In the genomic region with DNA sequence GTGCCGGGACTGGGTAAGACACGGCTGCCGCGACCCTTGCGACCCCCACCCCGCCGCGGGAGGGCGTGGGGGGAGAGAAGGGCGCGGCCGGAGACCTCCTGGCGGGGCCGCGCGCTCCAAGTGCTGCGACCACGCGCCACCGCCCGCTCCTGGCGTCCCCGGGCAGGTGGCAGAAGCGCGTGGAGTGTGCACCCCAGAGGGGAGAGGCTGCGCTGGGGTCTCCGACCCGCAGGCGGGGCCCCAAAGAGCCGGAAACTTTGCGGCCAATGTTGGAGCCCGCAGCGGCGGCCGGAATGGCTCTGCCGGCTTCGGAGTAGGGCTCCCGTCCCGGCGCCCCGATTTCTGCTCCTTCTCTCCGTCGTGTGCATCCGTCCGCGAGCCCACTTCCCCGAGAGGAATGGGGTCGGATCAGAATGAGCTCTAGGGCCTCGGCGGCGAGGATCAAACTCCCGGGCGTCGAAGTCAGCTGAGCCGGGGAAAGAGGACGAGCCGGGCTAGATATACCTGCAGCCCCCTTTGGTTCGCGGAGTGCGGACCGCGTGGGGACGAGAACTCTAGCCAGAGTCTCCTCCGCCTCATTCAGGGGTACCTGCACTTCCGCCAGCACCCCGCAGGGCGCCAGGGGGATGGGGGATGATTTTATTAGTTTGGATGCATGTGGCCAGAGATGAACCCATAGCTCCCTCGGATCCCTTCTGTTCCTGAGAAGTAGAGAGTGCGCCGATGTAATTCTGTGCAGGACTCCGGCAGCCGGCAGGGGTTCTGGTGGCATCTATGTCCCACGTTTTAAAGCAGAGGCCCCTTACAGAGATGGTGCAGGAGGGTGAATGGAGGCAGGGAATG, we compare ENCODE assay signal across 8 cellular contexts. TPM values are rescaled to one million over a fixed set of nuclear protein-coding genes. Genes with fewer than 3 reads are reported as not detected.
DNase-seq lines count a peak whose midpoint lies in the region; ATAC-seq and TF ChIP-seq lines count a peak whose summit lies in the region.

No MANE protein-coding gene starts in this region.

- DNase-seq in GM10248 (ENCODE audit: extremely low spot score) (peak; percentile 40), NT2/D1 (ENCODE audit: low read depth, low spot score) (no peak), dorsolateral prefrontal cortex (peak in 1 of 10 donors; percentile 3), neural crest cell (ENCODE audit: low read depth, low spot score) (no peak), NCI-H2227 (lab: John Stamatoyannopoulos, UW; ENCODE audit: unreplicated experiment) (no peak)

- peaks cover 11% of the 10 kb centered on the region for H3K4me1 ChIP-seq in NT2/D1 (ENCODE audit: insufficient read depth, insufficient read length)

- no peak for ATAC-seq in HG03139 (IDR thresholded peaks at IDR 0.05; ENCODE audit: unreplicated experiment)
- ATAC-seq in GM18861 (IDR thresholded peaks at IDR 0.05; ENCODE audit: unreplicated experiment), result no peak
- ATAC-seq in HG03378 (IDR thresholded peaks at IDR 0.05; ENCODE audit: unreplicated experiment), result no peak

- peak overlapping the region in 29 of 59 donors; percentile 4 to 68 (median 36) for H3K27ac ChIP-seq in dorsolateral prefrontal cortex

- CTCF ChIA-PET in GM10248 (lab: Yijun Ruan, JAX), result interaction anchor here (0.8 to 2.7 kb wide), 8 partner anchors 12 to 333 kb away, joined by 3 to 13 read pairs (median 6); a partner anchor contains a TSS

- peak overlapping the region; percentile 44 for H3K4me3 ChIP-seq in NT2/D1 (ENCODE audit: insufficient read length, low read depth)
- H3K4me3 ChIP-seq in dorsolateral prefrontal cortex, result peak overlapping the region; percentile 32 to 73 (median 62)

- H3K4me1 Mint-ChIP-seq in neural crest cell, result peaks cover 12% of the 10 kb centered on the region

- no peaks in the 10 kb centered on the region for H3K36me3 ChIP-seq in NT2/D1 (ENCODE audit: insufficient read depth, insufficient read length, low read length)

- intact Hi-C loops in dorsolateral prefrontal cortex (cut with DNase I), result loop anchor here (2.0 to 10.0 kb wide), 6 partner anchors 15 to 278 kb away; no protein-coding TSS in a partner anchor

- H3K9me3 Mint-ChIP-seq in neural crest cell, result no peaks in the 10 kb centered on the region

- H3K9me3 ChIP-seq in NT2/D1 (ENCODE audit: insufficient read depth, low read length), result no peaks in the 10 kb centered on the region

- no peak overlapping the region for H3K27ac Mint-ChIP-seq in neural crest cell (ENCODE audit: unreplicated experiment)

- peaks cover 65% of the 10 kb centered on the region for H3K27me3 Mint-ChIP-seq in neural crest cell (ENCODE audit: low read depth)

- H3K27me3 ChIP-seq in NT2/D1 (ENCODE audit: insufficient read depth, insufficient read length), result peaks cover 44% of the 10 kb centered on the region
- peaks cover 0 to 6% (median 0%) of the 10 kb centered on the region in 45 donors for H3K27me3 ChIP-seq in dorsolateral prefrontal cortex

- H3K36me3 Mint-ChIP-seq in neural crest cell (ENCODE audit: low read depth), result no peaks in the 10 kb centered on the region

- H3K9ac ChIP-seq in NT2/D1 (ENCODE audit: insufficient read length, low read depth), result peak overlapping the region; percentile 53

- peak overlapping the region; percentile 65 for H3K4me3 Mint-ChIP-seq in neural crest cell

- POLR2A ChIA-PET in GM10248 (lab: Yijun Ruan, JAX), result no interaction called here

- TF ChIP-seq CTCF in GM10248 (IDR thresholded peaks at IDR 0.05; ENCODE audit: control extremely low read depth, extremely low read depth, low read depth, missing control alignments) (no peak), dorsolateral prefrontal cortex (IDR thresholded peaks at IDR 0.05 in 54 of 56, conservative IDR thresholded peaks at IDR 0.05 in 2 of 56; ENCODE audit: low read depth in 1 of 56, partially characterized antibody in 56 of 56) (peak in 1 of 56 donors; percentile 4), neural crest cell (conservative IDR thresholded peaks at IDR 0.05) (no peak)

RNA-seq across cellular contexts. Expression of a gene that starts 0.8 kb away (rescaled TPM):
- total RNA-seq in dorsolateral prefrontal cortex (10 to 100 TPM; 10.6 to 64.7 (median 29.9) TPM), neural crest cell (0.86 and 1.1 TPM in 2 replicates)
